Comparison of ENCODE assay signal across 15 cellular contexts in the genomic region with DNA sequence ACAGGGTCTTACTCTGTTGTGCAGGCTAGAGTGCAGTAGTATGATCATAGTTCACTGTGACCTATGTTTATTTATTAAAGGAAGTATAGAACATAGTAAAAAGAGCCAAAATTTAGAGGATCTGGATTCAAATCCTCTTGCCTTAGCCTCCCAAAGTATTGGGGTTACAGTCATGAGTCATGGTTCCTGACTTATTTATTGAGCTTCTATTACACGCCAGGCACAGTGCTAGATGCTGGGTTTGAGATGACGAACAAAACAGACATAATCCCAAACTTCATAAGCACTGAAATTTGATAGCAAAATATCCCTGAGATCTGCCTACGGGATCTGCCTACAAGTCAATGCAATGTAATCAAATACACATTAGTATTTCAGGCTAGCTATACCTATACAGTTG. TPM values are rescaled to one million over a fixed set of nuclear protein-coding genes. Genes with fewer than 3 reads are reported as not detected.
A peak's percentile ranks its signal among the peaks of the same experiment; 100 is the strongest.
DNase-seq lines count a peak whose midpoint lies in the region; ATAC-seq and TF ChIP-seq lines count a peak whose summit lies in the region.
"Had no signal": no experiment of that assay in that cellular context is flagged by ENCODE, and none has a peak within 500 bp of the region (broad histone marks: within the 10 kb centered on the region; RNA-seq: fewer than 3 reads in every experiment).

No MANE protein-coding gene starts in this region.

- CTCF ChIA-PET in HEK293 (lab: Yijun Ruan, JAX), result interaction anchor here (3.8 kb wide), 1 partner anchor 122 kb away, joined by 21 read pairs; no protein-coding TSS in a partner anchor

- no peaks in the 10 kb centered on the region for H3K36me3 ChIP-seq in HEK293 (ENCODE audit: control insufficient read depth in 2 of 2, insufficient read depth in 1 of 2, low read length in 2 of 2)
- H3K36me3 ChIP-seq: BLaER1 had no signal

- H3K4me3 ChIP-seq in HEK293 (ENCODE audit: low read depth, low read length), result no peak overlapping the region
- H3K4me3 ChIP-seq: A549, BLaER1, GM12878, K562 had no signal

- TF ChIP-seq CTCF in HEK293 (tag by site-specific recombination; IDR thresholded peaks at IDR 0.05) (no peak), neural crest cell (conservative IDR thresholded peaks at IDR 0.05) (no peak)

- H3K36me3 Mint-ChIP-seq in neural crest cell (ENCODE audit: low read depth), result no peaks in the 10 kb centered on the region

- no peaks in the 10 kb centered on the region for H3K9me3 ChIP-seq in HEK293 (ENCODE audit: control insufficient read depth, insufficient read depth, low read depth, low read length)
- H3K9me3 ChIP-seq: A549, BLaER1 had no signal

- ATAC-seq in SK-N-SH treated with all-trans-retinoic acid at 6 μM for 48 hours (no peak), GM21825 (IDR thresholded peaks at IDR 0.05; ENCODE audit: unreplicated experiment) (no peak)
- ATAC-seq: A549, GM12878, K562 had no signal

- POLR2A ChIA-PET in HEK293 (lab: Yijun Ruan, JAX), result no interaction called here

- DNase-seq in G401 (ENCODE audit: low spot score) (peak; percentile 22), cerebellar cortex (ENCODE audit: low spot score) (peak; percentile 19), neural crest cell (ENCODE audit: low read depth, low spot score) (no peak), GM03348 (ENCODE audit: low spot score) (no peak)
- DNase-seq: AML-193, DMS53, HCEC 1CT had no signal

- no peak overlapping the region for H3K27ac Mint-ChIP-seq in neural crest cell (ENCODE audit: unreplicated experiment)

- H3K4me1 Mint-ChIP-seq in neural crest cell, result peaks cover 23% of the 10 kb centered on the region

- H3K9me3 Mint-ChIP-seq in neural crest cell, result no peaks in the 10 kb centered on the region

- peak overlapping the region; percentile 58 for H3K4me3 Mint-ChIP-seq in neural crest cell

- peaks cover 12% of the 10 kb centered on the region; the same call in 1 of the 2 replicates for H3K4me1 ChIP-seq in HEK293 (ENCODE audit: control insufficient read depth, insufficient read depth, low read length)

- in situ Hi-C loops in G401 (cut with HindIII; ENCODE audit: low sequenced_read_pairs), result no loop called here

- H3K27me3 Mint-ChIP-seq in neural crest cell (ENCODE audit: low read depth), result no peaks in the 10 kb centered on the region

- H3K27ac ChIP-seq in HEK293 (ENCODE audit: extremely low read depth, low read depth, low read length), result no peak overlapping the region
- H3K27ac ChIP-seq: A549, BLaER1, HL-60 had no signal

TF ChIP-seq in HEK293, 187 proteins besides CTCF, POLR2A, EP300 and RAD21 (continues in another document):
- no peak for TF ChIP-seq ZNF239 (tag by site-specific recombination; IDR thresholded peaks at IDR 0.05)
- TF ChIP-seq EGR2 (tag by site-specific recombination; IDR thresholded peaks at IDR 0.05; ENCODE audit: low read depth), result 0 out of 2 replicates have a peak, but pooled peaks have one; percentile 14
- TF ChIP-seq ZNF610 (tag by site-specific recombination; IDR thresholded peaks at IDR 0.05; ENCODE audit: borderline replicate concordance), result no peak
- no peak for TF ChIP-seq ZNF548 (tag by site-specific recombination; IDR thresholded peaks at IDR 0.05)
- no peak for TF ChIP-seq TSHZ1 (tag by site-specific recombination; IDR thresholded peaks at IDR 0.05; ENCODE audit: borderline replicate concordance)
- TF ChIP-seq ZNF624 (tag by site-specific recombination; IDR thresholded peaks at IDR 0.05), result no peak

TF ChIP-seq in SK-N-SH treated with all-trans-retinoic acid at 6 μM for 48 hours, 23 proteins besides CTCF, POLR2A, EP300 and RAD21:
- TF ChIP-seq, protein P1, sequence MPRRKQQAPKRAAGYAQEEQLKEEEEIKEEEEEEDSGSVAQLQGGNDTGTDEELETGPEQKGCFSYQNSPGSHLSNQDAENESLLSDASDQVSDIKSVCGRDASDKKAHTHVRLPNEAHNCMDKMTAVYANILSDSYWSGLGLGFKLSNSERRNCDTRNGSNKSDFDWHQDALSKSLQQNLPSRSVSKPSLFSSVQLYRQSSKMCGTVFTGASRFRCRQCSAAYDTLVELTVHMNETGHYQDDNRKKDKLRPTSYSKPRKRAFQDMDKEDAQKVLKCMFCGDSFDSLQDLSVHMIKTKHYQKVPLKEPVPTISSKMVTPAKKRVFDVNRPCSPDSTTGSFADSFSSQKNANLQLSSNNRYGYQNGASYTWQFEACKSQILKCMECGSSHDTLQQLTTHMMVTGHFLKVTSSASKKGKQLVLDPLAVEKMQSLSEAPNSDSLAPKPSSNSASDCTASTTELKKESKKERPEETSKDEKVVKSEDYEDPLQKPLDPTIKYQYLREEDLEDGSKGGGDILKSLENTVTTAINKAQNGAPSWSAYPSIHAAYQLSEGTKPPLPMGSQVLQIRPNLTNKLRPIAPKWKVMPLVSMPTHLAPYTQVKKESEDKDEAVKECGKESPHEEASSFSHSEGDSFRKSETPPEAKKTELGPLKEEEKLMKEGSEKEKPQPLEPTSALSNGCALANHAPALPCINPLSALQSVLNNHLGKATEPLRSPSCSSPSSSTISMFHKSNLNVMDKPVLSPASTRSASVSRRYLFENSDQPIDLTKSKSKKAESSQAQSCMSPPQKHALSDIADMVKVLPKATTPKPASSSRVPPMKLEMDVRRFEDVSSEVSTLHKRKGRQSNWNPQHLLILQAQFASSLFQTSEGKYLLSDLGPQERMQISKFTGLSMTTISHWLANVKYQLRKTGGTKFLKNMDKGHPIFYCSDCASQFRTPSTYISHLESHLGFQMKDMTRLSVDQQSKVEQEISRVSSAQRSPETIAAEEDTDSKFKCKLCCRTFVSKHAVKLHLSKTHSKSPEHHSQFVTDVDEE (CRISPR knock-in tag; IDR thresholded peaks at IDR 0.05), result no peak
- TF ChIP-seq ESRRG (CRISPR knock-in tag; IDR thresholded peaks at IDR 0.05) (no peak), ZC3H10 (CRISPR knock-in tag; IDR thresholded peaks at IDR 0.05) (no peak), PPARA (CRISPR knock-in tag; IDR thresholded peaks at IDR 0.05; ENCODE audit: borderline replicate concordance) (no peak), CSDC2 (CRISPR knock-in tag; IDR thresholded peaks at IDR 0.05) (no peak), ZFP30 (CRISPR knock-in tag; IDR thresholded peaks at IDR 0.05) (no peak), ZFP3 (CRISPR knock-in tag; IDR thresholded peaks at IDR 0.05) (no peak), BACH2 (CRISPR knock-in tag; IDR thresholded peaks at IDR 0.05; ENCODE audit: borderline replicate concordance) (no peak), TCF4 (CRISPR knock-in tag; IDR thresholded peaks at IDR 0.05; ENCODE audit: borderline replicate concordance) (no peak), ZNF565 (CRISPR knock-in tag; conservative IDR thresholded peaks at IDR 0.05; ENCODE audit: low read depth) (no peak)
- TF ChIP-seq, protein P2, sequence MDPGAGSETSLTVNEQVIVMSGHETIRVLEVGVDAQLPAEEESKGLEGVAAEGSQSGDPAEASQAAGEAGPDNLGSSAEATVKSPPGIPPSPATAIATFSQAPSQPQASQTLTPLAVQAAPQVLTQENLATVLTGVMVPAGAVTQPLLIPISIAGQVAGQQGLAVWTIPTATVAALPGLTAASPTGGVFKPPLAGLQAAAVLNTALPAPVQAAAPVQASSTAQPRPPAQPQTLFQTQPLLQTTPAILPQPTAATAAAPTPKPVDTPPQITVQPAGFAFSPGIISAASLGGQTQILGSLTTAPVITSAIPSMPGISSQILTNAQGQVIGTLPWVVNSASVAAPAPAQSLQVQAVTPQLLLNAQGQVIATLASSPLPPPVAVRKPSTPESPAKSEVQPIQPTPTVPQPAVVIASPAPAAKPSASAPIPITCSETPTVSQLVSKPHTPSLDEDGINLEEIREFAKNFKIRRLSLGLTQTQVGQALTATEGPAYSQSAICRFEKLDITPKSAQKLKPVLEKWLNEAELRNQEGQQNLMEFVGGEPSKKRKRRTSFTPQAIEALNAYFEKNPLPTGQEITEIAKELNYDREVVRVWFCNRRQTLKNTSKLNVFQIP (CRISPR knock-in tag; IDR thresholded peaks at IDR 0.05; ENCODE audit: borderline replicate concordance, low read depth), result no peak
TF ChIP-seq in SK-N-SH treated with all-trans-retinoic acid at 6 μM for 48 hours: peak in this region for 0.

RNA-seq across cellular contexts. Expression of gene KIAA0825, which starts 2.6 kb away (rescaled TPM):
- total RNA-seq in G401 (2014; rRNA removed; shearing (Covaris generic)), result 1.8 and 3.3 TPM in 2 replicates
- 3.4 and 3.5 TPM in 2 replicates for total RNA-seq in neural crest cell

RNA-seq across cellular contexts. Expression of gene SLF1, which starts 2.6 kb away (rescaled TPM):
- total RNA-seq in G401 (2014; rRNA removed; shearing (Covaris generic)), result 12.2 and 16.4 TPM in 2 replicates
- 17.0 and 18.6 TPM in 2 replicates for total RNA-seq in neural crest cell

Comparison
In these comparisons a context has a peak if more than half of its experiments do, and no peak if none do; other contexts are left out.
1. DNase-seq: peak in G401 (single experiment) and cerebellar cortex (single experiment); none in neural crest cell (single experiment) and GM03348 (single experiment).